Comparison of ENCODE assay signal across 20 cellular contexts in the genomic region with DNA sequence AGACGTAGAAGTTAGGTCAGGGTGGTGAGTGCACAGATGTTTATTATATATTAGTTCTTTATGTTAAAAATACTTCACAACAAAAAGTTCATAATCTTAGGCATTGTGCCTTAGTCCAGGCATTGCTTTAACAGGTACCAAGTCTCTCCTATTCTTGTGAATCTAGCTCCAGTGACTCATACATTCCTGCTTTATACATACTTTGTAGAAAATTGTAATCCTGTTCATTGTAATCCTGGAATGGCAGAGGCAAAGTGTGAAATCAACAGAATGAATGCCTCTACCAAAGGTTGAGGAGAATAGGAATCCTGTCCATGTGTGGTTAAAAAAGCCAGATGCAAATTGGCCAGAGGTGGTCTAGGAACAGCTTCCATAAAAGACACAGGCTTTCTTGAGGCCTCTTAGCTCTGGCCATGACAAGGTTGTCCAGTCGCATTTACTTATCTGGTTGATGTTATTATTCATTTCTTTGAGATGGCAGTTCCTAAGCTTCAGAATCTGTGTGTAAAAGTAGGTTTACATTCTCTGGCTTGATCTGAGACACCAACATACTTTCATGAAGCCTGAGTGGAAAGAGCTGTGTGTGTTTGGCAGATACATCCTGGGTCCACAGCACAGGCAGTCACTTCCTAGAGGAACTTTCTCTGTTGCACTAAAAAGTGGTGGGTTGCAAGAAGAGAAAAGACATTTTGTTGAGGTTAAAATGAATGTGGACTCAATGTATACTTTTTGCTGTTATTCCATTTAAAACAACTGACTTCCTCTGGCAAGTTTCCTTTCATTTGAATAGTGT.
DNase-seq lines count a peak whose midpoint lies in the region; ATAC-seq, FAIRE-seq and TF ChIP-seq lines count a peak whose summit lies in the region.
"Had no signal": no experiment of that assay in that cellular context is flagged by ENCODE, and none has a peak within 500 bp of the region (broad histone marks: within the 10 kb centered on the region; RNA-seq: fewer than 3 reads in every experiment).

No MANE protein-coding gene starts in this region.

- no peaks in the 10 kb centered on the region for H3K9me2 ChIP-seq in GM23338 (ENCODE audit: insufficient read depth)

- no peak overlapping the region for H3K27ac Mint-ChIP-seq in effector memory CD8-positive, alpha-beta T cell
- no peak overlapping the region for H3K27ac Mint-ChIP-seq in GM23338
- H3K27ac Mint-ChIP-seq: activated naive CD8-positive, alpha-beta T cell treated with anti-CD3 and anti-CD28 coated beads, Interleukin-2, amount 50 U/mL, for 24 hours; activated T-helper 17 cell treated with anti-CD3 and anti-CD28 coated beads, Interleukin-2, amount 50 U/mL, for 72 hours; natural killer cell treated with Interleukin-12 subunit alpha and Interleukin-12 subunit beta and Interleukin-15 and Interleukin-18, amount 100 ng/mL, for 72 hours had no signal

- TF ChIP-seq POLR2A in endothelial cell of umbilical vein (IDR thresholded peaks at IDR 0.05; ENCODE audit: low read depth, low read length) = no peak

- peak overlapping the region; percentile 53 for H3K27ac ChIP-seq in endothelial cell of umbilical vein (ENCODE audit: insufficient read depth, low read depth, low read length)
- no peak overlapping the region for H3K27ac ChIP-seq in osteoblast (ENCODE audit: low read depth, low read length)
- H3K27ac ChIP-seq in GM23338 (ENCODE audit: low read depth) = no peak overlapping the region
- H3K27ac ChIP-seq: BLaER1 treated with 17β-estradiol and CSF1 and Interleukin-3, amounts not matched to agents 10 nM and 100 nM; prostate gland; tibial nerve had no signal

- intact Hi-C loops in endothelial cell of umbilical vein (cut with micrococcal nuclease) = loop anchor here (2.0 kb wide), 1 partner anchor 110 kb away; a partner anchor contains a TSS

- H2AFZ ChIP-seq in endothelial cell of umbilical vein (ENCODE audit: low read depth, low read length) (peak overlapping the region; percentile 26), osteoblast (ENCODE audit: low read length) (no peak overlapping the region), GM23338 (no peak overlapping the region)

- CTCF ChIA-PET in endothelial cell of umbilical vein (lab: Charles Lee) = interaction anchor here (0.9 to 1.4 kb wide), 2 partner anchors 11 to 195 kb away, joined by 4 read pairs; no protein-coding TSS in a partner anchor

- peak; percentile 63 for FAIRE-seq in endothelial cell of umbilical vein (lab: Jason Lieb, UNC)

- no peaks in the 10 kb centered on the region for H3K36me3 ChIP-seq in HAP-1 (replicated peaks)
- H3K36me3 ChIP-seq in endothelial cell of umbilical vein (ENCODE audit: control insufficient read depth in 2 of 2, extremely low read depth in 1 of 2, insufficient read depth in 2 of 2, low read length in 2 of 2) = no peaks in the 10 kb centered on the region
- no peaks in the 10 kb centered on the region for H3K36me3 ChIP-seq in osteoblast (ENCODE audit: insufficient read depth, low read length)
- peaks cover 6% of the 10 kb centered on the region; the same call in 1 of the 2 replicates for H3K36me3 ChIP-seq in GM23338 (ENCODE audit: insufficient read depth)
- H3K36me3 ChIP-seq: prostate gland had no signal

- peaks cover 2% of the 10 kb centered on the region for H3K9me1 ChIP-seq in endothelial cell of umbilical vein (replicated peaks; ENCODE audit: control insufficient read depth, extremely low read depth, insufficient read depth, low read length)

- H3K79me2 ChIP-seq in endothelial cell of umbilical vein (ENCODE audit: control insufficient read depth, insufficient read depth, low read length) (no peaks in the 10 kb centered on the region), osteoblast (ENCODE audit: insufficient read depth, low read length) (no peaks in the 10 kb centered on the region), GM23338 (replicated peaks; ENCODE audit: insufficient read depth) (no peaks in the 10 kb centered on the region)

- TF ChIP-seq CTCF in endothelial cell of umbilical vein (IDR thresholded peaks at IDR 0.05; ENCODE audit: extremely low read depth in 1 of 2, insufficient read depth in 1 of 2, low read depth in 1 of 2, low read length in 2 of 2) (no peak), osteoblast (IDR thresholded peaks at IDR 0.05; ENCODE audit: extremely low read depth, low read depth, low read length) (no peak), GM23338 (conservative IDR thresholded peaks at IDR 0.05; ENCODE audit: low read depth in 2 of 2) (no peak)

- no peaks in the 10 kb centered on the region for H4K20me1 ChIP-seq in endothelial cell of umbilical vein (replicated peaks; ENCODE audit: control insufficient read depth, extremely low read depth, insufficient read depth, low read length)
- no peaks in the 10 kb centered on the region for H4K20me1 ChIP-seq in osteoblast (ENCODE audit: insufficient read depth, low read length)
- no peaks in the 10 kb centered on the region for H4K20me1 ChIP-seq in GM23338 (replicated peaks; ENCODE audit: insufficient read depth)
- H4K20me1 ChIP-seq: BLaER1 treated with 17β-estradiol and CSF1 and Interleukin-3, amounts not matched to agents 10 nM and 100 nM had no signal

- no peaks in the 10 kb centered on the region for H3K9me3 Mint-ChIP-seq in effector memory CD8-positive, alpha-beta T cell
- H3K9me3 Mint-ChIP-seq in GM23338 = peaks cover 18% of the 10 kb centered on the region
- H3K9me3 Mint-ChIP-seq: activated T-helper 17 cell treated with anti-CD3 and anti-CD28 coated beads, Interleukin-2, amount 50 U/mL, for 72 hours had no signal

- in situ Hi-C loops in HAP-1 (cut with MboI; ENCODE audit: low sequenced_read_pairs) = no loop called here

- H3K27me3 ChIP-seq in HAP-1 (ENCODE audit: low read depth) (no peaks in the 10 kb centered on the region), endothelial cell of umbilical vein (ENCODE audit: control insufficient read depth in 2 of 2, insufficient read depth in 2 of 2, low read length in 2 of 2) (no peaks in the 10 kb centered on the region), osteoblast (ENCODE audit: insufficient read depth, low read length) (no peaks in the 10 kb centered on the region), GM23338 (ENCODE audit: insufficient read depth) (no peaks in the 10 kb centered on the region)
- H3K27me3 ChIP-seq: BLaER1 treated with 17β-estradiol and CSF1 and Interleukin-3, amounts not matched to agents 10 nM and 100 nM; tibial nerve had no signal

- H3K27me3 Mint-ChIP-seq in effector memory CD8-positive, alpha-beta T cell = no peaks in the 10 kb centered on the region
- H3K27me3 Mint-ChIP-seq in GM23338 (ENCODE audit: insufficient read depth, low read depth, poor library complexity) = peaks cover 1% of the 10 kb centered on the region
- H3K27me3 Mint-ChIP-seq: activated naive CD8-positive, alpha-beta T cell treated with anti-CD3 and anti-CD28 coated beads, Interleukin-2, amount 50 U/mL, for 24 hours; activated T-helper 17 cell treated with anti-CD3 and anti-CD28 coated beads, Interleukin-2, amount 50 U/mL, for 72 hours; natural killer cell treated with Interleukin-12 subunit alpha and Interleukin-12 subunit beta and Interleukin-15 and Interleukin-18, amount 100 ng/mL, for 72 hours had no signal

- dilution Hi-C loops in endothelial cell of umbilical vein (cut with MboI; ENCODE audit: extremely low pct_ligation_motif_present, low sequenced_read_pairs) = no loop called here

- H3K4me1 Mint-ChIP-seq in effector memory CD8-positive, alpha-beta T cell (ENCODE audit: low read depth in 2 of 2) = no peaks in the 10 kb centered on the region
- H3K4me1 Mint-ChIP-seq in GM23338 = no peaks in the 10 kb centered on the region
- H3K4me1 Mint-ChIP-seq: activated naive CD8-positive, alpha-beta T cell treated with anti-CD3 and anti-CD28 coated beads, Interleukin-2, amount 50 U/mL, for 24 hours; activated T-helper 17 cell treated with anti-CD3 and anti-CD28 coated beads, Interleukin-2, amount 50 U/mL, for 72 hours had no signal

- POLR2A ChIA-PET in endothelial cell of umbilical vein (lab: Charles Lee) = no interaction called here

- H3K4me3 ChIP-seq in HAP-1 (no peak overlapping the region), endothelial cell of umbilical vein (replicated peaks in 1 of 3; ENCODE audit: insufficient read depth in 1 of 3, low read depth in 1 of 3, low read length in 3 of 3) (no peak overlapping the region), osteoblast (ENCODE audit: insufficient read depth, low read length) (no peak overlapping the region), GM23338 (no peak overlapping the region)
- H3K4me3 ChIP-seq: BLaER1 treated with 17β-estradiol and CSF1 and Interleukin-3, amounts not matched to agents 10 nM and 100 nM; prostate gland; tibial nerve had no signal

- DNase-seq in HAP-1 (ENCODE audit: low spot score in 2 of 2) (peak; percentile 13 to 61), RPMI7951 (ENCODE audit: low read depth) (peak; percentile 8), endothelial cell of umbilical vein (ENCODE audit: low read depth, low spot score) (peak; percentile 71), osteoblast (ENCODE audit: insufficient read length, low spot score, missing footprints) (peak; percentile 23), GM23338 (ENCODE audit: low spot score) (no peak), NCI-H446 treated with DMSO at 0.1 percent for 48 hours (lab: John Stamatoyannopoulos, UW) (no peak)
- no peak for DNase-seq in effector memory CD8-positive, alpha-beta T cell
- DNase-seq: activated CD4-positive, CD25-positive, alpha-beta regulatory T cell; activated naive CD8-positive, alpha-beta T cell treated with anti-CD3 and anti-CD28 coated beads, Interleukin-2, amount 50 U/mL, for 24 hours; cerebellar nuclear complex; NCI-H146; NK-92 treated with Interleukin-12 subunit alpha and Interleukin-12 subunit beta, amount 100 ng/mL, for 24 hours; SIG-M5; stimulated activated CD4-positive, alpha-beta T cell treated with anti-CD3 and anti-CD28 coated beads, Interleukin-12 subunit alpha, Interleukin-12 subunit beta, amount 100 ng/mL, for 4 hours; stimulated activated naive CD4-positive, alpha-beta T cell treated with Interleukin-2 at 50 U/mL for 16 hours had no signal

- ATAC-seq in effector memory CD8-positive, alpha-beta T cell (replicated peaks) = no peak
- ATAC-seq in GM23338 = no peak
- ATAC-seq: activated naive CD8-positive, alpha-beta T cell treated with anti-CD3 and anti-CD28 coated beads, Interleukin-2, amount 50 U/mL, for 24 hours; activated T-helper 17 cell treated with anti-CD3 and anti-CD28 coated beads, Interleukin-2, amount 50 U/mL, for 72 hours; natural killer cell treated with Interleukin-12 subunit alpha and Interleukin-12 subunit beta and Interleukin-15 and Interleukin-18, amount 100 ng/mL, for 72 hours had no signal

- H3F3A ChIP-seq in GM23338 (replicated peaks; ENCODE audit: low read depth) = no peaks in the 10 kb centered on the region

- BruUV-seq in endothelial cell of umbilical vein (replicated peaks; lab: Mats Ljungman, UMichigan) = no TSS peak

- peaks cover 5% of the 10 kb centered on the region for H3K4me1 ChIP-seq in HAP-1
- H3K4me1 ChIP-seq in endothelial cell of umbilical vein (ENCODE audit: control insufficient read depth, extremely low read depth, insufficient read depth, low read length) = peaks cover 17% of the 10 kb centered on the region
- H3K4me1 ChIP-seq in osteoblast (ENCODE audit: insufficient read depth, low read length) = no peaks in the 10 kb centered on the region
- no peaks in the 10 kb centered on the region for H3K4me1 ChIP-seq in GM23338 (ENCODE audit: insufficient read depth)
- H3K4me1 ChIP-seq: BLaER1 treated with 17β-estradiol and CSF1 and Interleukin-3, amounts not matched to agents 10 nM and 100 nM; prostate gland; tibial nerve had no signal

- H3K4me2 ChIP-seq in endothelial cell of umbilical vein (ENCODE audit: insufficient read depth, low read length) (peak overlapping the region; percentile 57), osteoblast (ENCODE audit: insufficient read depth, low read length) (no peak overlapping the region), GM23338 (no peak overlapping the region)
- H3K4me2 ChIP-seq: BLaER1 treated with 17β-estradiol and CSF1 and Interleukin-3, amounts not matched to agents 10 nM and 100 nM had no signal

- H3K36me3 Mint-ChIP-seq in effector memory CD8-positive, alpha-beta T cell (ENCODE audit: insufficient read depth) = no peaks in the 10 kb centered on the region
- peaks cover 17% of the 10 kb centered on the region; the same call in 2 of the 3 replicates for H3K36me3 Mint-ChIP-seq in GM23338 (ENCODE audit: low read depth)

- H3K9ac ChIP-seq in endothelial cell of umbilical vein (replicated peaks; ENCODE audit: extremely low read depth, insufficient read depth, low read length) = peak overlapping the region; percentile 2
- H3K9ac ChIP-seq: BLaER1 treated with 17β-estradiol and CSF1 and Interleukin-3, amounts not matched to agents 10 nM and 100 nM had no signal

- H3K9me3 ChIP-seq in HAP-1 (peaks cover 4% of the 10 kb centered on the region; the same call in 1 of the 2 replicates), endothelial cell of umbilical vein (replicated peaks; ENCODE audit: control insufficient read depth, insufficient read depth, low read length) (no peaks in the 10 kb centered on the region), osteoblast (ENCODE audit: low read depth, low read length) (no peaks in the 10 kb centered on the region)
- H3K9me3 ChIP-seq: prostate gland had no signal

- H3K4me3 Mint-ChIP-seq in effector memory CD8-positive, alpha-beta T cell = no peak overlapping the region
- H3K4me3 Mint-ChIP-seq in GM23338 = no peak overlapping the region
- H3K4me3 Mint-ChIP-seq: activated naive CD8-positive, alpha-beta T cell treated with anti-CD3 and anti-CD28 coated beads, Interleukin-2, amount 50 U/mL, for 24 hours; activated T-helper 17 cell treated with anti-CD3 and anti-CD28 coated beads, Interleukin-2, amount 50 U/mL, for 72 hours; natural killer cell treated with Interleukin-12 subunit alpha and Interleukin-12 subunit beta and Interleukin-15 and Interleukin-18, amount 100 ng/mL, for 72 hours had no signal

Comparison
In these comparisons a context has a peak if more than half of its experiments do, and no peak if none do; other contexts are left out.
1. DNase-seq: peak in HAP-1 (2 of 2), RPMI7951 (single experiment), endothelial cell of umbilical vein (single experiment) and osteoblast (single experiment); none in effector memory CD8-positive, alpha-beta T cell (0 of 3), GM23338 (single experiment) and NCI-H446 treated with DMSO at 0.1 percent for 48 hours (single experiment).